15 cellular contexts compared by ENCODE assay signal in the genomic region with DNA sequence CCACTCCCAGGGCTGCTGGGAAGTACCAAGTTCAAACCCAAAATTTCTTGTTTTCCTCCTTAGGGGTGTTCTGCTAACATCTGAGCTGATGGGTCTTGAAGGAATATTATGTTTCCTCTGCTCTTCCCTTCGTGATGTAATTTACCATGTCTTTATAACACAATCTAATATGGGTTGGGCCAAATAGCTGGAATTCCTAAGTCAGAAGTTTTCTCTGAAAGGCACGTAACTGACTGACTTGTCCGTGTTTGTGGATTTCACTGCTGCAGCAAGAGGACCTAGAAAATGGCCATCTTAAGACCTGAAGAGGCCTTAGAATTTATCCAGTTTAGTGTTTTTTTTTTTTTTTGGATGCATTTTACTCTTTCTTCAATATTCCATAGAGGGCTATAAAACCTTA.
A peak's percentile ranks its signal among the peaks of the same experiment; 100 is the strongest.
DNase-seq lines count a peak whose midpoint lies in the region; ATAC-seq, FAIRE-seq and TF ChIP-seq lines count a peak whose summit lies in the region.
"Had no signal": no experiment of that assay in that cellular context is flagged by ENCODE, and none has a peak within 500 bp of the region (broad histone marks: within the 10 kb centered on the region; RNA-seq: fewer than 3 reads in every experiment).

No MANE protein-coding gene starts in this region.

- TF ChIP-seq CTCF in A549 (IDR thresholded peaks at IDR 0.05) = no peak

- ATAC-seq in A549 = peak; percentile 20 to 36; a peak in 3 of 6 replicates

- H3K36me3 ChIP-seq in SK-N-MC (ENCODE audit: insufficient read depth, low read length) = no peaks in the 10 kb centered on the region
- H3K36me3 ChIP-seq: MG63 had no signal

- no peak for FAIRE-seq in A549 (lab: Jason Lieb, UNC)
- FAIRE-seq: A204.1, GM12878, H54 had no signal

- 10% methylated on average over 3 of the region's 3 CpGs for WGBS in A549 (ENCODE audit: missing lambda C conversion rate)

- CTCF ChIA-PET in A549 (lab: Yijun Ruan, JAX) = interaction anchor here (0.6 to 2.7 kb wide), 19 partner anchors 11 to 1695 kb away, joined by 3 to 18 read pairs (median 7); no protein-coding TSS in a partner anchor

- no peaks in the 10 kb centered on the region for H3K4me1 ChIP-seq in A549

- H3K27ac ChIP-seq in A549 (no peak overlapping the region), SK-N-MC (peak overlapping the region; percentile 82)
- H3K27ac ChIP-seq: PC-9, RWPE1 had no signal

- H3K9ac ChIP-seq in SK-N-MC (ENCODE audit: insufficient read length) = peak overlapping the region; percentile 33

- H3K4me3 ChIP-seq in A549 (no peak overlapping the region), SK-N-MC (peak overlapping the region; percentile 27)
- H3K4me3 ChIP-seq: GM12878, MG63, PC-9 had no signal

- no peak for TF ChIP-seq EP300 in A549 (IDR thresholded peaks at IDR 0.05)

- H3K4me2 ChIP-seq in A549 = no peak overlapping the region
- H3K4me2 ChIP-seq: PC-9 had no signal

- TF ChIP-seq POLR2A in A549 (IDR thresholded peaks at IDR 0.05; ENCODE audit: low read length) = no peak

- H3K9me3 ChIP-seq in A549 = no peaks in the 10 kb centered on the region
- H3K9me3 ChIP-seq in SK-N-MC (ENCODE audit: low read depth, low read length) = no peaks in the 10 kb centered on the region
- H3K9me3 ChIP-seq: MG63 had no signal

- peak in 1 of 2 experiments; percentile 16 for DNase-seq in A549 (ENCODE audit: low read depth in 1 of 2, low spot score in 1 of 2)
- DNase-seq in SK-N-MC (ENCODE audit: low read depth, low spot score) = no peak
- peak; percentile 3 for DNase-seq in iris pigment epithelial cell (ENCODE audit: low read depth)
- DNase-seq in retina = peak; percentile 29
- no peak for DNase-seq in central memory CD4-positive, alpha-beta T cell
- DNase-seq in NCI-H2171 (lab: John Stamatoyannopoulos, UW) = no peak
- DNase-seq in globus pallidus (ENCODE audit: low spot score) = no peak
- DNase-seq in activated effector memory CD4-positive, alpha-beta T cell treated with Interleukin-2 at 50 U/mL for 16 hours = no peak
- DNase-seq: CD4-positive, CD25-positive, alpha-beta regulatory T cell; MG63; PC-9 had no signal

- POLR2A ChIA-PET in A549 (lab: Yijun Ruan, JAX) = no interaction called here

- TF ChIP-seq RAD21 in A549 (conservative IDR thresholded peaks at IDR 0.05 in 1 of 2, IDR thresholded peaks at IDR 0.05 in 1 of 2) = no peak

TF ChIP-seq in A549, 52 proteins besides CTCF, POLR2A, EP300 and RAD21:
- TF ChIP-seq HMGXB4 (CRISPR knock-in tag; IDR thresholded peaks at IDR 0.05; ENCODE audit: borderline replicate concordance) (no peak), CEBPB (IDR thresholded peaks at IDR 0.05) (no peak), RFX5 (IDR thresholded peaks at IDR 0.05) (no peak), FOSL2 (IDR thresholded peaks at IDR 0.05) (no peak), FOSL2 (CRISPR knock-in tag; IDR thresholded peaks at IDR 0.05) (no peak), EHF (CRISPR knock-in tag; IDR thresholded peaks at IDR 0.05) (no peak), JUNB (IDR thresholded peaks at IDR 0.05) (no peak), ZNF302 (CRISPR knock-in tag; IDR thresholded peaks at IDR 0.05) (no peak), TFCP2L1 (CRISPR knock-in tag; IDR thresholded peaks at IDR 0.05) (no peak), ZFP36 (IDR thresholded peaks at IDR 0.05; ENCODE audit: borderline replicate concordance, partially characterized antibody) (no peak), KDM1A (IDR thresholded peaks at IDR 0.05; ENCODE audit: low read depth) (no peak), CBX8 (IDR thresholded peaks at IDR 0.05) (no peak), ATOH8 (CRISPR knock-in tag; IDR thresholded peaks at IDR 0.05; ENCODE audit: low read depth) (no peak)
- TF ChIP-seq, protein P1, sequence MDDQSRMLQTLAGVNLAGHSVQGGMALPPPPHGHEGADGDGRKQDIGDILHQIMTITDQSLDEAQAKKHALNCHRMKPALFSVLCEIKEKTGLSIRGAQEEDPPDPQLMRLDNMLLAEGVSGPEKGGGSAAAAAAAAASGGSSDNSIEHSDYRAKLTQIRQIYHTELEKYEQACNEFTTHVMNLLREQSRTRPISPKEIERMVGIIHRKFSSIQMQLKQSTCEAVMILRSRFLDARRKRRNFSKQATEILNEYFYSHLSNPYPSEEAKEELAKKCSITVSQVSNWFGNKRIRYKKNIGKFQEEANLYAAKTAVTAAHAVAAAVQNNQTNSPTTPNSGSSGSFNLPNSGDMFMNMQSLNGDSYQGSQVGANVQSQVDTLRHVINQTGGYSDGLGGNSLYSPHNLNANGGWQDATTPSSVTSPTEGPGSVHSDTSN (IDR thresholded peaks at IDR 0.05) = no peak
- TF ChIP-seq, protein P2, sequence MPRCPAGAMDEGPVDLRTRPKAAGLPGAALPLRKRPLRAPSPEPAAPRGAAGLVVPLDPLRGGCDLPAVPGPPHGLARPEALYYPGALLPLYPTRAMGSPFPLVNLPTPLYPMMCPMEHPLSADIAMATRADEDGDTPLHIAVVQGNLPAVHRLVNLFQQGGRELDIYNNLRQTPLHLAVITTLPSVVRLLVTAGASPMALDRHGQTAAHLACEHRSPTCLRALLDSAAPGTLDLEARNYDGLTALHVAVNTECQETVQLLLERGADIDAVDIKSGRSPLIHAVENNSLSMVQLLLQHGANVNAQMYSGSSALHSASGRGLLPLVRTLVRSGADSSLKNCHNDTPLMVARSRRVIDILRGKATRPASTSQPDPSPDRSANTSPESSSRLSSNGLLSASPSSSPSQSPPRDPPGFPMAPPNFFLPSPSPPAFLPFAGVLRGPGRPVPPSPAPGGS (IDR thresholded peaks at IDR 0.05) = no peak

Comparison
In these comparisons a context has a peak if more than half of its experiments do, and no peak if none do; other contexts are left out.
1. DNase-seq: peak in iris pigment epithelial cell (single experiment) and retina (single experiment); none in SK-N-MC (single experiment), central memory CD4-positive, alpha-beta T cell (single experiment), NCI-H2171 (single experiment), globus pallidus (single experiment) and activated effector memory CD4-positive, alpha-beta T cell treated with Interleukin-2 at 50 U/mL for 16 hours (single experiment).